In the genomic region with DNA sequence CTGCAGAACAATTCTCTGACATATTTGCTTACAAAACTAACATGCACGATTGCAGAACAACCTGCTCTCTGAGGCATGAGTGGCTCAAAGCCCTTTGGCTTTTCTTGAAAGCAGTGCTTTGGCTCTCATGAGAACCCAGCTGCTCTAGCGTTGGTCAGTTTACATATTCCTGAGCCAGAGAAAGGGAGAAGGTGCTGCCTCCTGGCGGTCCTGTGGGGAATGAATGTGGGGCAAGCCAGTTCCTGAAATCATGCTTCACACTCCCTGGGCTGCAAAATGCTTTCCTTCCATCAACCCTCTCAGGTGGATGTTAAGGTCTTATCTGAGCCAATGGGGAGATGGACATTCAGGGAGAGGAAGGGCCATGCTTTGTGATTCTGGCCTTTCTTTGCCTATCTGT, we compare ENCODE assay signal across 9 cellular contexts.
DNase-seq lines count a peak whose midpoint lies in the region; ATAC-seq, FAIRE-seq and TF ChIP-seq lines count a peak whose summit lies in the region.
"Had no signal": no experiment of that assay in that cellular context is flagged by ENCODE, and none has a peak within 500 bp of the region (broad histone marks: within the 10 kb centered on the region; RNA-seq: fewer than 3 reads in every experiment).

No MANE protein-coding gene starts in this region.

- H3K27me3 ChIP-seq in CD4-positive, alpha-beta T cell (ENCODE audit: control insufficient read depth, insufficient read depth, low read length) = peaks cover 20% of the 10 kb centered on the region
- peaks cover 0 to 25% (median 7%) of the 10 kb centered on the region in 9 donors for H3K27me3 ChIP-seq in heart left ventricle

- no peak for ATAC-seq in CD4-positive, alpha-beta T cell (ENCODE audit: poor library complexity)
- ATAC-seq in heart left ventricle (peak in 1 of 4 donors; percentile 47), HG03521 (IDR thresholded peaks at IDR 0.05; ENCODE audit: unreplicated experiment) (no peak)

- no peak for TF ChIP-seq POLR2A in heart left ventricle (IDR thresholded peaks at IDR 0.05)

- peaks cover 4% of the 10 kb centered on the region for H3K9me3 Mint-ChIP-seq in CD4-positive, alpha-beta T cell

- DNase-seq in CD4-positive, alpha-beta T cell = peak; percentile 29 to 68 (median 48)
- DNase-seq in HTR-8/SVneo (ENCODE audit: insufficient read length, low spot score) (peak; percentile 60), RPMI8226 (peak; percentile 53), heart left ventricle (peak in 3 of 5 donors; percentile 20 to 42 (median 41)), retina (peak; percentile 83), NCI-H128 (lab: John Stamatoyannopoulos, UW; ENCODE audit: unreplicated experiment) (no peak)
- DNase-seq in activated naive CD4-positive, alpha-beta T cell (lab: John Stamatoyannopoulos, UW) = peak in 3 of 4 experiments; percentile 5 to 49 (median 47)

- TF ChIP-seq CTCF in CD4-positive, alpha-beta T cell (IDR thresholded peaks at IDR 0.05) = peak; percentile 51
- TF ChIP-seq CTCF in heart left ventricle (IDR thresholded peaks at IDR 0.05) = peak; percentile 31 to 66 (median 52)

- no peak for FAIRE-seq in HTR-8/SVneo (lab: Jason Lieb, UNC)

- H3K4me3 Mint-ChIP-seq in CD4-positive, alpha-beta T cell = no peak overlapping the region
- H3K4me3 Mint-ChIP-seq: IgD-negative memory B cell had no signal

- no peak overlapping the region for H3K27ac ChIP-seq in CD4-positive, alpha-beta T cell (ENCODE audit: low read depth, low read length)
- H3K27ac ChIP-seq in heart left ventricle = no peak overlapping the region

- WGBS in heart left ventricle, 4 donors = 6 to 17% (median 8%) methylated on average over 3 of the region's 3 CpGs

- no peaks in the 10 kb centered on the region for H3K36me3 Mint-ChIP-seq in CD4-positive, alpha-beta T cell (ENCODE audit: low read depth)
- H3K36me3 Mint-ChIP-seq: IgD-negative memory B cell had no signal

- H3K4me1 Mint-ChIP-seq in CD4-positive, alpha-beta T cell (ENCODE audit: low read depth) = no peaks in the 10 kb centered on the region

- POLR2A ChIA-PET in CD4-positive, alpha-beta T cell (lab: Charles Lee) = no interaction called here

- no peak overlapping the region for H3K4me3 ChIP-seq in heart left ventricle

- no peak overlapping the region for H3K27ac Mint-ChIP-seq in CD4-positive, alpha-beta T cell
- H3K27ac Mint-ChIP-seq: IgD-negative memory B cell had no signal

- peaks cover 58% of the 10 kb centered on the region for H3K27me3 Mint-ChIP-seq in CD4-positive, alpha-beta T cell

- H3K4me1 ChIP-seq in heart left ventricle = no peaks in the 10 kb centered on the region

- CTCF ChIA-PET in CD4-positive, alpha-beta T cell (lab: Charles Lee) = interaction anchor here (1.2 to 1.6 kb wide), 2 partner anchors 114 to 119 kb away, joined by 5 to 12 read pairs; no protein-coding TSS in a partner anchor

- H3K9me3 ChIP-seq in CD4-positive, alpha-beta T cell (ENCODE audit: control insufficient read depth, low read length) = peaks cover 7% of the 10 kb centered on the region
- H3K9me3 ChIP-seq in heart left ventricle = peaks cover 0 to 19% (median 5%) of the 10 kb centered on the region in 12 donors

- intact Hi-C loops in CD4-positive, alpha-beta T cell (cut with DNase I, micrococcal nuclease) = loop anchor here (1.0 to 10.0 kb wide), 2 partner anchors 120 to 728 kb away; a partner anchor contains a TSS
- intact Hi-C loops in heart left ventricle (cut with DNase I) = loop anchor here in 8 of 10 donors (2.0 to 10.0 kb wide), 6 partner anchors 112 to 718 kb away; no protein-coding TSS in a partner anchor

- no peaks in the 10 kb centered on the region for H3K36me3 ChIP-seq in heart left ventricle
